ENCODE assay signal across 21 cellular contexts in genomic region chr12:114774181-114774580, GRCh38.
DNase-seq lines count a peak whose midpoint lies in the region; ATAC-seq, FAIRE-seq and TF ChIP-seq lines count a peak whose summit lies in the region.
"Had no signal": no experiment of that assay in that cellular context is flagged by ENCODE, and none has a peak within 500 bp of the region (broad histone marks: within the 10 kb centered on the region; RNA-seq: fewer than 3 reads in every experiment).

No MANE protein-coding gene starts in this region.

- CTCF ChIA-PET in HepG2 (lab: Yijun Ruan, JAX; ENCODE audit: low intra/inter-chr PET ratio, low total read pairs) = no interaction called here

- no peaks in the 10 kb centered on the region for H3K27me3 ChIP-seq in HepG2 (ENCODE audit: control insufficient read depth in 1 of 2, insufficient read depth in 2 of 2, low read length in 2 of 2)
- H3K27me3 ChIP-seq in right lobe of liver = no peaks in the 10 kb centered on the region
- H3K27me3 ChIP-seq in adrenal gland = no peaks in the 10 kb centered on the region
- peaks cover 0 to 4% of the 10 kb centered on the region in 2 donors for H3K27me3 ChIP-seq in tibial artery
- H3K27me3 ChIP-seq: BLaER1, neutrophil had no signal

- H3K4me1 ChIP-seq in HepG2 (ENCODE audit: insufficient read depth, low read length) = peaks cover 34% of the 10 kb centered on the region
- peaks cover 0 to 4% (median 0%) of the 10 kb centered on the region in 4 donors for H3K4me1 ChIP-seq in right lobe of liver
- H3K4me1 ChIP-seq in adrenal gland (replicated peaks in 1 of 2) = peaks cover 21 to 25% of the 10 kb centered on the region in 2 donors
- no peaks in the 10 kb centered on the region for H3K4me1 ChIP-seq in tibial artery
- H3K4me1 ChIP-seq: BLaER1 had no signal

- H3K36me3 ChIP-seq in HepG2 (replicated peaks in 1 of 2; ENCODE audit: control insufficient read depth in 1 of 2, insufficient read depth in 2 of 2, low read length in 2 of 2) (no peaks in the 10 kb centered on the region), right lobe of liver (no peaks in the 10 kb centered on the region), adrenal gland (replicated peaks in 1 of 2) (no peaks in the 10 kb centered on the region), tibial artery (no peaks in the 10 kb centered on the region)
- H3K36me3 ChIP-seq: BLaER1, neutrophil had no signal

- DNase-seq in HepG2 (ENCODE audit: low spot score) (peak; percentile 67), right lobe of liver (no peak), adrenal gland (peak; percentile 86 to 97 (median 95)), glomerular endothelial cell (ENCODE audit: extremely low read depth, low read depth, low spot score) (peak; percentile 23), urothelium cell line (ENCODE audit: low spot score) (peak; percentile 62), tibial artery (no peak), midbrain (lab: John Stamatoyannopoulos, UW) (no peak)
- DNase-seq: 8988T; central memory CD4-positive, alpha-beta T cell; effector memory CD8-positive, alpha-beta T cell; left cardiac atrium; mucosa of descending colon; MV-4-11; NCI-H2029; NCI-H510A; stimulated activated CD4-positive, alpha-beta T cell treated with anti-CD3 and anti-CD28 coated beads, Interleukin-15, amount 100 ng/mL, for 24 hours had no signal

- ATAC-seq in HepG2 (no peak), right lobe of liver (no peak), GM18505 (IDR thresholded peaks at IDR 0.05; ENCODE audit: unreplicated experiment) (no peak)
- ATAC-seq: effector memory CD8-positive, alpha-beta T cell; left cardiac atrium; mucosa of descending colon; stimulated activated effector memory CD8-positive, alpha-beta T cell treated with anti-CD3 and anti-CD28 coated beads, Interleukin-12 subunit alpha, Interleukin-12 subunit beta, amount 100 ng/mL, for 72 hours; WTC11 had no signal

- no peaks in the 10 kb centered on the region for H4K20me1 ChIP-seq in HepG2 (ENCODE audit: insufficient read depth, low read length)
- H4K20me1 ChIP-seq: BLaER1 had no signal

- no peak for FAIRE-seq in HepG2 (lab: Jason Lieb, UNC)
- no peak for FAIRE-seq in urothelium cell line (lab: Jason Lieb, UNC)

- TF ChIP-seq EP300 in HepG2 (IDR thresholded peaks at IDR 0.05; ENCODE audit: low read depth in 2 of 2, low read length in 2 of 2) (0 out of 4 replicates have a peak, but pooled peaks of 1 of the 2 experiments have one; percentile 7), HepG2 (CRISPR knock-in tag; IDR thresholded peaks at IDR 0.05; ENCODE audit: borderline replicate concordance) (no peak)

- in situ Hi-C loops in HepG2 (cut with HindIII; ENCODE audit: extremely low pct_ligation_motif_present, low pct_unique_long_range_greater_than_20kb) = no loop called here

- POLR2A ChIA-PET in HepG2 (lab: Yijun Ruan, JAX) = interaction anchor here (1.7 kb wide), 2 partner anchors 25 to 90 kb away, joined by 4 to 8 read pairs; partner anchors contain the start of gene TBX3

- H3K9ac ChIP-seq in HepG2 (ENCODE audit: insufficient read depth, low read depth, low read length) = no peak overlapping the region
- H3K9ac ChIP-seq: BLaER1 had no signal

- no peak for TF ChIP-seq POLR2A in HepG2 (IDR thresholded peaks at IDR 0.05; ENCODE audit: insufficient read depth in 1 of 2, low read depth in 2 of 2, low read length in 2 of 2)
- no peak for TF ChIP-seq POLR2A in right lobe of liver (IDR thresholded peaks at IDR 0.05)
- peak in 1 of 2 donors; percentile 78 for TF ChIP-seq POLR2A in adrenal gland (IDR thresholded peaks at IDR 0.05)
- no peak for TF ChIP-seq POLR2A in GM18505 (IDR thresholded peaks at IDR 0.05; ENCODE audit: borderline replicate concordance, extremely low read depth, insufficient read depth, insufficient read length)

- no peak for TF ChIP-seq RAD21 in HepG2 (CRISPR knock-in tag; IDR thresholded peaks at IDR 0.05)

- no peak overlapping the region for H3K4me2 ChIP-seq in HepG2 (ENCODE audit: low read depth, low read length)
- H3K4me2 ChIP-seq: BLaER1 had no signal

- H3K4me3 ChIP-seq in HepG2 (replicated peaks in 1 of 3; ENCODE audit: insufficient read depth in 1 of 3, low read depth in 2 of 3, low read length in 3 of 3) = no peak overlapping the region
- H3K4me3 ChIP-seq in right lobe of liver = no peak overlapping the region
- H3K4me3 ChIP-seq in adrenal gland = no peak overlapping the region
- no peak overlapping the region for H3K4me3 ChIP-seq in tibial artery
- H3K4me3 ChIP-seq: BLaER1, mucosa of descending colon had no signal

- intact Hi-C loops in HepG2 (cut with micrococcal nuclease; ENCODE audit: unreplicated experiment) = no loop called here
- intact Hi-C loops in right lobe of liver (cut with DNase I) = no loop called here
- intact Hi-C loops in adrenal gland (cut with DNase I) = loop anchor here in 1 of 2 donors (10.0 kb wide), 1 partner anchor 89 kb away; the partner anchor contains the start of gene TBX3
- intact Hi-C loops in tibial artery (cut with DNase I; ENCODE audit: low total_unique reads) = no loop called here

- no peak for TF ChIP-seq CTCF in HepG2 (CRISPR knock-in tag; IDR thresholded peaks at IDR 0.05)
- TF ChIP-seq CTCF in right lobe of liver (IDR thresholded peaks at IDR 0.05) = no peak
- TF ChIP-seq CTCF in adrenal gland (IDR thresholded peaks at IDR 0.05) = no peak
- TF ChIP-seq CTCF in tibial artery (IDR thresholded peaks at IDR 0.05) = no peak

- H2AFZ ChIP-seq in HepG2 (ENCODE audit: low read length) = no peak overlapping the region

- H3K27ac ChIP-seq in HepG2 (ENCODE audit: extremely low read length, insufficient read depth, low read length) (peak overlapping the region; percentile 36), right lobe of liver (no peak overlapping the region), adrenal gland (peak overlapping the region; percentile 88 to 97 (median 92)), tibial artery (no peak overlapping the region)
- H3K27ac ChIP-seq: BLaER1, neutrophil had no signal

- H3K9me3 ChIP-seq in HepG2 (ENCODE audit: low read length) (no peaks in the 10 kb centered on the region), right lobe of liver (no peaks in the 10 kb centered on the region), adrenal gland (replicated peaks in 1 of 3) (no peaks in the 10 kb centered on the region), tibial artery (no peaks in the 10 kb centered on the region)
- H3K9me3 ChIP-seq: BLaER1, mucosa of descending colon, neutrophil had no signal

- 75% methylated on average over 11 of the region's 11 CpGs for WGBS in HepG2 (ENCODE audit: low lambda C conversion rate)
- 84% methylated on average over 10 of the region's 11 CpGs for WGBS in right lobe of liver (ENCODE audit: insufficient coverage, low coverage, low lambda C conversion rate, missing lambda C conversion rate)
- WGBS in adrenal gland, 4 donors = 39 to 48% (median 42%) methylated on average over 11 of the region's 11 CpGs

- H3K79me2 ChIP-seq in HepG2 (ENCODE audit: insufficient read depth, low read length) = no peaks in the 10 kb centered on the region

- BruUV-seq in HepG2 (replicated peaks; lab: Mats Ljungman, UMichigan) = no TSS peak

TF ChIP-seq in HepG2, 621 proteins besides CTCF, POLR2A, EP300 and RAD21 (continues in another document):
- TF ChIP-seq FLYWCH1 (CRISPR knock-in tag; IDR thresholded peaks at IDR 0.05) (no peak), ZBTB38 (CRISPR knock-in tag; IDR thresholded peaks at IDR 0.05) (peak; percentile 82; the same call in 1 of the 2 replicates), TAF1 (CRISPR knock-in tag; IDR thresholded peaks at IDR 0.05) (no peak), NAIF1 (CRISPR knock-in tag; IDR thresholded peaks at IDR 0.05; ENCODE audit: borderline replicate concordance) (no peak), FOSL2 (CRISPR knock-in tag; IDR thresholded peaks at IDR 0.05) (peak; percentile 88), ZNF513 (CRISPR knock-in tag; conservative IDR thresholded peaks at IDR 0.05) (no peak)
- TF ChIP-seq, protein P1, sequence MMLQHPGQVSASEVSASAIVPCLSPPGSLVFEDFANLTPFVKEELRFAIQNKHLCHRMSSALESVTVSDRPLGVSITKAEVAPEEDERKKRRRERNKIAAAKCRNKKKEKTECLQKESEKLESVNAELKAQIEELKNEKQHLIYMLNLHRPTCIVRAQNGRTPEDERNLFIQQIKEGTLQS (CRISPR knock-in tag; IDR thresholded peaks at IDR 0.05) = 0 out of 2 replicates have a peak, but pooled peaks have one; percentile 19
- TF ChIP-seq, protein P2, sequence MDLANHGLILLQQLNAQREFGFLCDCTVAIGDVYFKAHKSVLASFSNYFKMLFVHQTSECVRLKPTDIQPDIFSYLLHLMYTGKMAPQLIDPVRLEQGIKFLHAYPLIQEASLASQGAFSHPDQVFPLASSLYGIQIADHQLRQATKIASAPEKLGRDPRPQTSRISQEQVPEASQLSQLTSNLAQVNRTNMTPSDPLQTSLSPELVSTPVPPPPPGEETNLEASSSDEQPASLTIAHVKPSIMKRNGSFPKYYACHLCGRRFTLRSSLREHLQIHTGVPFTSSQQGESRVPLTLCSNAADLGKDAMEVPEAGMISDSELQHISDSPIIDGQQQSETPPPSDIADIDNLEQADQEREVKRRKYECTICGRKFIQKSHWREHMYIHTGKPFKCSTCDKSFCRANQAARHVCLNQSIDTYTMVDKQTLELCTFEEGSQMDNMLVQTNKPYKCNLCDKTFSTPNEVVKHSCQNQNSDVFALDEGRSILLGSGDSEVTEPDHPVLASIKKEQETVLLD (CRISPR knock-in tag; IDR thresholded peaks at IDR 0.05; ENCODE audit: low read depth) = no peak

Comparison
In these comparisons a context has a peak if more than half of its experiments do, and no peak if none do; other contexts are left out.
1. DNase-seq: peak in HepG2 (single experiment), adrenal gland (7 of 7), glomerular endothelial cell (single experiment) and urothelium cell line (single experiment); none in right lobe of liver (0 of 3), tibial artery (0 of 2) and midbrain (single experiment).
2. H3K27ac ChIP-seq: peak in HepG2 (single experiment) and adrenal gland (5 of 5); none in right lobe of liver (0 of 3) and tibial artery (0 of 2).